8 cellular contexts compared by ENCODE assay signal in genomic region chr2:24971300-24971549, GRCh38. TPM values are rescaled to one million over a fixed set of nuclear protein-coding genes. Genes with fewer than 3 reads are reported as not detected.
DNase-seq lines count a peak whose midpoint lies in the region; ATAC-seq and TF ChIP-seq lines count a peak whose summit lies in the region.

No MANE protein-coding gene starts in this region.

- H3K9ac ChIP-seq in OCI-LY3 (ENCODE audit: low read length) (peak overlapping the region; percentile 95), mucosa of stomach (ENCODE audit: low read length) (peak overlapping the region; percentile 99)

- peaks cover 29% of the 10 kb centered on the region for H3K79me2 ChIP-seq in OCI-LY3 (ENCODE audit: low read length)

- intact Hi-C loops in vagina (cut with DNase I), result loop anchor here (5.0 kb wide), 1 partner anchor 49 kb away; the partner anchor contains the start of gene ADCY3

- H3K4me1 Mint-ChIP-seq in effector memory CD8-positive, alpha-beta T cell (ENCODE audit: low read depth in 2 of 2), result peaks cover 12 to 17% of the 10 kb centered on the region in 2 donors

- H3K4me2 ChIP-seq in OCI-LY3 (ENCODE audit: low read length), result peak overlapping the region; percentile 90

- ATAC-seq in GM19351 (IDR thresholded peaks at IDR 0.05; ENCODE audit: unreplicated experiment) (peak; percentile 9), GM18519 (IDR thresholded peaks at IDR 0.05; ENCODE audit: low FRiP score, unreplicated experiment) (no peak), HG03039 (IDR thresholded peaks at IDR 0.05; ENCODE audit: unreplicated experiment) (no peak)
- ATAC-seq in effector memory CD8-positive, alpha-beta T cell (replicated peaks), result no peak

- H3K36me3 ChIP-seq in OCI-LY3 (replicated peaks; ENCODE audit: low read depth, low read length) (peaks cover 5% of the 10 kb centered on the region), mucosa of stomach (ENCODE audit: control insufficient read depth, insufficient read depth, low read length) (no peaks in the 10 kb centered on the region), vagina (peaks cover 0 to 8% of the 10 kb centered on the region in 2 donors)

- TF ChIP-seq CTCF in OCI-LY3 (IDR thresholded peaks at IDR 0.05; ENCODE audit: low read depth, low read length), result no peak
- TF ChIP-seq CTCF in vagina (IDR thresholded peaks at IDR 0.05), result no peak

- TF ChIP-seq POLR2A in vagina (IDR thresholded peaks at IDR 0.05), result no peak

- no peaks in the 10 kb centered on the region for H4K20me1 ChIP-seq in OCI-LY3 (ENCODE audit: insufficient read depth, low read length)

- H3K4me3 ChIP-seq in OCI-LY3 (ENCODE audit: low read length), result peak overlapping the region; percentile 94
- H3K4me3 ChIP-seq in mucosa of stomach (ENCODE audit: low read length), result peak overlapping the region; percentile 96
- peak overlapping the region; percentile 79 to 90 for H3K4me3 ChIP-seq in vagina

- peak overlapping the region; percentile 100 for H3K27ac Mint-ChIP-seq in effector memory CD8-positive, alpha-beta T cell

- peak overlapping the region; percentile 87 for H3K27ac ChIP-seq in OCI-LY3 (ENCODE audit: low read length)
- H3K27ac ChIP-seq in vagina, result peak overlapping the region; percentile 99

- no peaks in the 10 kb centered on the region for H3K27me3 Mint-ChIP-seq in effector memory CD8-positive, alpha-beta T cell

- H3K27me3 ChIP-seq in OCI-LY3 (ENCODE audit: low read depth, low read length) (no peaks in the 10 kb centered on the region), mucosa of stomach (ENCODE audit: control insufficient read depth, insufficient read depth, low read length) (no peaks in the 10 kb centered on the region), vagina (no peaks in the 10 kb centered on the region)

- H3K4me1 ChIP-seq in OCI-LY3 (ENCODE audit: low read length), result peaks cover 10% of the 10 kb centered on the region
- H3K4me1 ChIP-seq in mucosa of stomach (ENCODE audit: control insufficient read depth, insufficient read depth, low read length), result peaks cover 5% of the 10 kb centered on the region
- H3K4me1 ChIP-seq in vagina, result peaks cover 6% of the 10 kb centered on the region

- H3K36me3 Mint-ChIP-seq in effector memory CD8-positive, alpha-beta T cell (ENCODE audit: insufficient read depth), result peaks cover 38% of the 10 kb centered on the region

- H3K9me3 Mint-ChIP-seq in effector memory CD8-positive, alpha-beta T cell, result no peaks in the 10 kb centered on the region

- H2AFZ ChIP-seq in OCI-LY3 (ENCODE audit: low read depth, low read length), result peak overlapping the region; percentile 73; the same call in 1 of the 2 replicates

- H3K9me3 ChIP-seq in OCI-LY3 (ENCODE audit: insufficient read depth, low read length), result no peaks in the 10 kb centered on the region
- no peaks in the 10 kb centered on the region for H3K9me3 ChIP-seq in mucosa of stomach (ENCODE audit: control insufficient read depth, low read length)
- no peaks in the 10 kb centered on the region for H3K9me3 ChIP-seq in vagina

- H3K4me3 Mint-ChIP-seq in effector memory CD8-positive, alpha-beta T cell, result peak overlapping the region; percentile 93 to 96

- DNase-seq in effector memory CD8-positive, alpha-beta T cell, result no peak
- DNase-seq in vagina (ENCODE audit: extremely low spot score in 2 of 2) (no peak), NCI-H2107 (lab: John Stamatoyannopoulos, UW) (no peak)

RNA-seq across cellular contexts. Expression of gene DNAJC27, which starts 0.5 kb away (rescaled TPM):
- total RNA-seq in vagina, result 11.3 TPM

RNA-seq across cellular contexts. Expression of gene ADCY3, which starts 51.2 kb away (rescaled TPM):
- total RNA-seq in vagina, result 90.6 TPM
